Comparison of ENCODE assay signal across 18 cellular contexts in genomic region chr1:229191066-229191674, GRCh38.
DNase-seq lines count a peak whose midpoint lies in the region; ATAC-seq and TF ChIP-seq lines count a peak whose summit lies in the region.
"Had no signal": no experiment of that assay in that cellular context is flagged by ENCODE, and none has a peak within 500 bp of the region (broad histone marks: within the 10 kb centered on the region; RNA-seq: fewer than 3 reads in every experiment).

No MANE protein-coding gene starts in this region.

- peaks cover 4% of the 10 kb centered on the region; the same call in 1 of the 2 replicates for H3K4me1 ChIP-seq in HEK293 (ENCODE audit: control insufficient read depth, insufficient read depth, low read length)
- H3K4me1 ChIP-seq: esophagus muscularis mucosa, psoas muscle had no signal

- POLR2A ChIA-PET in HEK293 (lab: Yijun Ruan, JAX): interaction anchor here (0.6 kb wide), 1 partner anchor 10 kb away, joined by 3 read pairs; no protein-coding TSS in a partner anchor

- H3K9me3 ChIP-seq in HEK293 (ENCODE audit: control insufficient read depth, insufficient read depth, low read depth, low read length): no peaks in the 10 kb centered on the region
- H3K9me3 ChIP-seq: esophagus muscularis mucosa, psoas muscle had no signal

- H3K4me1 Mint-ChIP-seq in CD14-positive monocyte: peaks cover 44% of the 10 kb centered on the region

- ATAC-seq in GM21825 (IDR thresholded peaks at IDR 0.05; ENCODE audit: unreplicated experiment): no peak
- no peak for ATAC-seq in HG03378 (IDR thresholded peaks at IDR 0.05; ENCODE audit: unreplicated experiment)
- ATAC-seq in GM19397 (IDR thresholded peaks at IDR 0.05; ENCODE audit: unreplicated experiment): no peak
- ATAC-seq: Panc1, psoas muscle had no signal

- TF ChIP-seq CTCF in CD14-positive monocyte (IDR thresholded peaks at IDR 0.05): no peak
- no peak for TF ChIP-seq CTCF in HEK293 (tag by site-specific recombination; IDR thresholded peaks at IDR 0.05)

- H3K9me3 Mint-ChIP-seq in CD14-positive monocyte: peaks cover 0 to 5% (median 0%) of the 10 kb centered on the region in 7 donors
- H3K9me3 Mint-ChIP-seq: naive thymus-derived CD4-positive, alpha-beta T cell had no signal

- H3K4me3 Mint-ChIP-seq in CD14-positive monocyte: no peak overlapping the region
- H3K4me3 Mint-ChIP-seq: naive thymus-derived CD4-positive, alpha-beta T cell had no signal

- peak overlapping the region; percentile 95 to 99 (median 97) for H3K27ac Mint-ChIP-seq in CD14-positive monocyte

- intact Hi-C loops in CD14-positive monocyte (cut with micrococcal nuclease): loop anchor here in 1 of 2 donors (1.0 to 5.0 kb wide), 2 partner anchors 33 to 59 kb away; no protein-coding TSS in a partner anchor

- no peaks in the 10 kb centered on the region for H3K36me3 ChIP-seq in HEK293 (ENCODE audit: control insufficient read depth in 2 of 2, insufficient read depth in 1 of 2, low read length in 2 of 2)
- H3K36me3 ChIP-seq: esophagus muscularis mucosa had no signal

- no peak overlapping the region for H3K27ac ChIP-seq in HEK293 (ENCODE audit: extremely low read depth, low read depth, low read length)
- H3K27ac ChIP-seq: esophagus muscularis mucosa, hepatocyte, psoas muscle had no signal

- H3K4me3 ChIP-seq in HEK293 (ENCODE audit: low read depth, low read length): no peak overlapping the region
- H3K4me3 ChIP-seq: esophagus muscularis mucosa, hepatocyte, psoas muscle had no signal

- DNase-seq in CD14-positive monocyte (ENCODE audit: low spot score) (no peak), amniotic epithelial cell (ENCODE audit: low read depth) (peak; percentile 48), iPS DF 19.7 (ENCODE audit: low read depth, low spot score) (peak; percentile 88)
- DNase-seq in activated CD4-positive, CD25-positive, alpha-beta regulatory T cell (lab: John Stamatoyannopoulos, UW): no peak
- DNase-seq: amygdala; cortex of kidney; DMS153; naive thymus-derived CD4-positive, alpha-beta T cell; NCI-H2029; NCI-H510A treated with DMSO at 0.1 percent for 48 hours; psoas muscle had no signal

- H3K36me3 Mint-ChIP-seq in CD14-positive monocyte: no peaks in the 10 kb centered on the region
- H3K36me3 Mint-ChIP-seq: naive thymus-derived CD4-positive, alpha-beta T cell had no signal

- H3K27me3 Mint-ChIP-seq in CD14-positive monocyte (ENCODE audit: low read depth in 3 of 3): peaks cover 0 to 2% (median 0%) of the 10 kb centered on the region in 3 donors

- CTCF ChIA-PET in HEK293 (lab: Yijun Ruan, JAX): interaction anchor here (0.6 kb wide), 2 partner anchors 64 to 157 kb away, joined by 3 to 4 read pairs; no protein-coding TSS in a partner anchor

TF ChIP-seq in HEK293, 187 proteins besides CTCF, POLR2A, EP300 and RAD21:
- TF ChIP-seq ZNF433 (tag by site-specific recombination; IDR thresholded peaks at IDR 0.05; ENCODE audit: low read depth) (no peak), SCRT2 (tag by site-specific recombination; IDR thresholded peaks at IDR 0.05) (0 out of 2 replicates have a peak, but pooled peaks have one; percentile 24), IKZF3 (tag by site-specific recombination; IDR thresholded peaks at IDR 0.05) (no peak)

Comparison
In these comparisons a context has a peak if more than half of its experiments do, and no peak if none do; other contexts are left out.
1. DNase-seq: peak in amniotic epithelial cell (single experiment) and iPS DF 19.7 (single experiment); none in CD14-positive monocyte (single experiment) and activated CD4-positive, CD25-positive, alpha-beta regulatory T cell (0 of 4).